In genomic region chr16:86228713-86229112, GRCh38 we compare ENCODE assay signal across 3 cellular contexts.
"Had no signal": no experiment of that assay in that cellular context is flagged by ENCODE, and none has a peak within 500 bp of the region (broad histone marks: within the 10 kb centered on the region; RNA-seq: fewer than 3 reads in every experiment).

No MANE protein-coding gene starts in this region.

- ATAC-seq: GM12878 had no signal

- H3K4me3 ChIP-seq: GM12878 had no signal

- DNase-seq: GDM1, GF-D8 had no signal
